23 cellular contexts compared by ENCODE assay signal in the genomic region with DNA sequence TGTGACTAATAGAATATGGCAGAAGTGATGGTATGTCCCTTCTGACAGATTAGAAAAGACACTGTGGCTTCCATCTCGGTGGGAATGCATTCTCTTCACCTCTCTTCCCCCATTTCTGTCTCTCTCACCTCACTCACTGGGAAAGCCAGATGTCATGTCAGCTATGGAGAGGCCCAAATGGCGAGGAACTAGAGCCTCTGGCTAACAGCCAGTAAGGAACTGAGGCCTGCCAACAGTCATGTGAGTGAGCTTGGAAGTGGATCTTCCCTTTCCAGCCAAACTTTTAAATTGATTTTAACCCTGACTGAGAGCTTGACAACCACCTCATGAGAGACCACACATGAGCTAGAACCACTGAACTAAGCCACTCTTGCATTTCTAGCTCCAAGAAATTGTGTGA. TPM values are rescaled to one million over a fixed set of nuclear protein-coding genes. Genes with fewer than 3 reads are reported as not detected.
DNase-seq lines count a peak whose midpoint lies in the region; ATAC-seq and TF ChIP-seq lines count a peak whose summit lies in the region.
"Had no signal": no experiment of that assay in that cellular context is flagged by ENCODE, and none has a peak within 500 bp of the region (broad histone marks: within the 10 kb centered on the region; RNA-seq: fewer than 3 reads in every experiment).

No MANE protein-coding gene starts in this region.

- H3K27me3 ChIP-seq in gastrocnemius medialis: no peaks in the 10 kb centered on the region
- no peaks in the 10 kb centered on the region for H3K27me3 ChIP-seq in H7 (ENCODE audit: control insufficient read depth, insufficient read depth, low read length)
- H3K27me3 ChIP-seq in left lung: no peaks in the 10 kb centered on the region

- DNase-seq in NCI-H2171 (lab: John Stamatoyannopoulos, UW) (peak; percentile 72), cardiac fibroblast (ENCODE audit: low read depth in 2 of 2) (peak; percentile 2 to 47), left cardiac atrium (peak; percentile 38), gastrocnemius medialis (peak; percentile 8 to 62), H7 (no peak), left lung (no peak)
- DNase-seq in activated CD4-positive, alpha-beta T cell treated with anti-CD3 and anti-CD28 coated beads for 48 hours: no peak
- DNase-seq: ACHN; activated CD4-positive, CD25-positive, alpha-beta regulatory T cell; activated CD8-positive, alpha-beta memory T cell treated with anti-CD3 and anti-CD28 coated beads, Interleukin-2, amount 10 ng/mL, durations not matched to agents 7 days and 5 days; activated naive CD8-positive, alpha-beta T cell treated with anti-CD3 and anti-CD28 coated beads, Interleukin-2, amount 50 U/mL, for 24 hours; activated T-cell treated with anti-CD3 and anti-CD28 coated beads, Interleukin-2, amount 50 U/mL, for 72 hours; CD8-positive, alpha-beta T cell; DMS153; islet precursor cell; lower lobe of right lung; naive thymus-derived CD8-positive, alpha-beta T cell; NCI-H1105; NCI-H187; NK-92 treated with Interleukin-12 subunit alpha and Interleukin-12 subunit beta, amount 100 ng/mL, for 24 hours; SK-N-SH; small intestine; stimulated activated naive CD4-positive, alpha-beta T cell had no signal

- intact Hi-C loops in left cardiac atrium (cut with DNase I) (no loop called here), gastrocnemius medialis (cut with DNase I; ENCODE audit: low total_unique reads) (no loop called here), left lung (cut with DNase I) (no loop called here)

- peak overlapping the region in 1 of 4 donors; percentile 14 for H3K27ac ChIP-seq in gastrocnemius medialis
- H3K27ac ChIP-seq in left lung: no peak overlapping the region
- H3K27ac ChIP-seq: lower lobe of right lung had no signal

- no peak for TF ChIP-seq POLR2A in gastrocnemius medialis (IDR thresholded peaks at IDR 0.05)

- H3K9me3 ChIP-seq in gastrocnemius medialis (no peaks in the 10 kb centered on the region), left lung (no peaks in the 10 kb centered on the region)
- H3K9me3 ChIP-seq: lower lobe of right lung, SK-N-SH had no signal

- peaks cover 0 to 24% of the 10 kb centered on the region in 2 donors for H3K36me3 ChIP-seq in gastrocnemius medialis
- H3K36me3 ChIP-seq in H7 (replicated peaks; ENCODE audit: control insufficient read depth, insufficient read depth, low read length): no peaks in the 10 kb centered on the region; the same call in 1 of the 2 replicates
- H3K36me3 ChIP-seq in left lung: peaks cover 0 to 33% of the 10 kb centered on the region in 2 donors

- H3K4me3 ChIP-seq in cardiac fibroblast (replicated peaks in 1 of 2; ENCODE audit: low read depth in 2 of 2, low read length in 2 of 2) (no peak overlapping the region), gastrocnemius medialis (no peak overlapping the region), H7 (ENCODE audit: insufficient read depth, low read depth, low read length) (no peak overlapping the region), left lung (no peak overlapping the region)
- H3K4me3 ChIP-seq: lower lobe of right lung had no signal

- in situ Hi-C loops in gastrocnemius medialis (cut with MboI; ENCODE audit: low sequenced_read_pairs in 4 of 4): no loop called here

- peak; percentile 46 to 76 for ATAC-seq in left cardiac atrium
- ATAC-seq in gastrocnemius medialis: peak in 1 of 2 donors; percentile 82
- ATAC-seq in left lung: no peak
- ATAC-seq: activated CD8-positive, alpha-beta memory T cell treated with anti-CD3 and anti-CD28 coated beads, Interleukin-2, amount 10 ng/mL, durations not matched to agents 7 days and 5 days; activated naive CD8-positive, alpha-beta T cell treated with anti-CD3 and anti-CD28 coated beads, Interleukin-2, amount 50 U/mL, for 24 hours; activated T-cell treated with anti-CD3 and anti-CD28 coated beads, Interleukin-2, amount 50 U/mL, for 72 hours; CD8-positive, alpha-beta T cell; lower lobe of right lung; naive thymus-derived CD8-positive, alpha-beta T cell had no signal

- H3K4me1 ChIP-seq in gastrocnemius medialis: peaks cover 6 to 28% of the 10 kb centered on the region in 2 donors
- H3K4me1 ChIP-seq in left lung: no peaks in the 10 kb centered on the region

- TF ChIP-seq CTCF in cardiac fibroblast (IDR thresholded peaks at IDR 0.05; ENCODE audit: low read depth, low read length) (no peak), gastrocnemius medialis (IDR thresholded peaks at IDR 0.05 in 4 of 5, conservative IDR thresholded peaks at IDR 0.05 in 1 of 5) (no peak), left lung (IDR thresholded peaks at IDR 0.05) (no peak)

RNA-seq across cellular contexts. Expression of gene CDAN1, which starts 35.2 kb away (rescaled TPM):
- total RNA-seq in left cardiac atrium (1 to 10 TPM; 5.1 to 6.6 TPM), gastrocnemius medialis (1 to 10 TPM; 4.2 to 5.9 (median 5.1) TPM), left lung (10 to 100 TPM; 13.4 to 17.4 TPM)
- total RNA-seq in H7 (2014; rRNA removed; shearing (Covaris generic)): 14.3 and 15.9 TPM in 2 replicates

Comparison
In these comparisons a context has a peak if more than half of its experiments do, and no peak if none do; other contexts are left out.
1. DNase-seq: peak in NCI-H2171 (single experiment), cardiac fibroblast (2 of 2), left cardiac atrium (single experiment) and gastrocnemius medialis (2 of 2); none in H7 (single experiment), activated CD4-positive, alpha-beta T cell treated with anti-CD3 and anti-CD28 coated beads for 48 hours (single experiment) and left lung (0 of 2).